In genomic region chr2:26811791-26812454, GRCh38 we compare ENCODE assay signal across 2 cellular contexts.
TF ChIP-seq lines count a peak whose summit lies in the region.

No MANE protein-coding gene starts in this region.

TF ChIP-seq in HepG2, 621 proteins besides CTCF, POLR2A, EP300 and RAD21:
- TF ChIP-seq MAFF (IDR thresholded peaks at IDR 0.05; ENCODE audit: low read depth, low read length) = 0 out of 2 replicates have a peak, but pooled peaks have one; percentile 45
- TF ChIP-seq ZNF629 (CRISPR knock-in tag; conservative IDR thresholded peaks at IDR 0.05) = peak; percentile 81
- TF ChIP-seq MAFK (conservative IDR thresholded peaks at IDR 0.05 in 1 of 2, IDR thresholded peaks at IDR 0.05 in 1 of 2; ENCODE audit: low read length in 2 of 2) = peak; percentile 63 to 77
- no peak for TF ChIP-seq ZNF180 (CRISPR knock-in tag; IDR thresholded peaks at IDR 0.05; ENCODE audit: borderline replicate concordance, low read depth)
TF ChIP-seq in HepG2: peak in this region for 3.

TF ChIP-seq in K562, 482 proteins besides CTCF, POLR2A, EP300 and RAD21:
- TF ChIP-seq, protein P1, sequence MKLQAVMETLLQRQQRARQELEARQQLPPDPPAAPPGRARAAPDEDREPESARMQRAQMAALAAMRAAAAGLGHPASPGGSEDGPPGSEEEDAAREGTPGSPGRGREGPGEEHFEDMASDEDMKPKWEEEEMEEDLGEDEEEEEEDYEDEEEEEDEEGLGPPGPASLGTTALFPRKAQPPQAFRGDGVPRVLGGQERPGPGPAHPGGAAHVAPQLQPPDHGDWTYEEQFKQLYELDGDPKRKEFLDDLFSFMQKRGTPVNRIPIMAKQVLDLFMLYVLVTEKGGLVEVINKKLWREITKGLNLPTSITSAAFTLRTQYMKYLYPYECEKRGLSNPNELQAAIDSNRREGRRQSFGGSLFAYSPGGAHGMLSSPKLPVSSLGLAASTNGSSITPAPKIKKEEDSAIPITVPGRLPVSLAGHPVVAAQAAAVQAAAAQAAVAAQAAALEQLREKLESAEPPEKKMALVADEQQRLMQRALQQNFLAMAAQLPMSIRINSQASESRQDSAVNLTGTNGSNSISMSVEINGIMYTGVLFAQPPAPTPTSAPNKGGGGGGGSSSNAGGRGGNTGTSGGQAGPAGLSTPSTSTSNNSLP (IDR thresholded peaks at IDR 0.05; ENCODE audit: borderline replicate concordance, low read depth, low read length) = no peak
- TF ChIP-seq PPARD (CRISPR knock-in tag; IDR thresholded peaks at IDR 0.05) = no peak
- no peak for TF ChIP-seq ERF (CRISPR knock-in tag; IDR thresholded peaks at IDR 0.05)
- TF ChIP-seq ZNF589 (CRISPR knock-in tag; IDR thresholded peaks at IDR 0.05; ENCODE audit: low read depth) = no peak
- no peak for TF ChIP-seq SREBF1 (IDR thresholded peaks at IDR 0.05; ENCODE audit: borderline replicate concordance, low read depth, low read length)
- peak; percentile 29; the same call in 1 of the 2 replicates for TF ChIP-seq C11orf30 (IDR thresholded peaks at IDR 0.05; ENCODE audit: low read depth)
- no peak for TF ChIP-seq TSC22D4 (tag; IDR thresholded peaks at IDR 0.05)
- no peak for TF ChIP-seq GTF2B (IDR thresholded peaks at IDR 0.05; ENCODE audit: extremely low read depth, insufficient read length)
- TF ChIP-seq ZNF75A (CRISPR knock-in tag; IDR thresholded peaks at IDR 0.05) = no peak
- peak; percentile 59; the same call in 1 of the 2 replicates for TF ChIP-seq ZNF316 (IDR thresholded peaks at IDR 0.05)
- TF ChIP-seq KLF16 (IDR thresholded peaks at IDR 0.05) = no peak
- TF ChIP-seq ZSCAN29 (IDR thresholded peaks at IDR 0.05) = no peak
- TF ChIP-seq STAT6 (CRISPR knock-in tag; IDR thresholded peaks at IDR 0.05) = no peak
